In the genomic region with DNA sequence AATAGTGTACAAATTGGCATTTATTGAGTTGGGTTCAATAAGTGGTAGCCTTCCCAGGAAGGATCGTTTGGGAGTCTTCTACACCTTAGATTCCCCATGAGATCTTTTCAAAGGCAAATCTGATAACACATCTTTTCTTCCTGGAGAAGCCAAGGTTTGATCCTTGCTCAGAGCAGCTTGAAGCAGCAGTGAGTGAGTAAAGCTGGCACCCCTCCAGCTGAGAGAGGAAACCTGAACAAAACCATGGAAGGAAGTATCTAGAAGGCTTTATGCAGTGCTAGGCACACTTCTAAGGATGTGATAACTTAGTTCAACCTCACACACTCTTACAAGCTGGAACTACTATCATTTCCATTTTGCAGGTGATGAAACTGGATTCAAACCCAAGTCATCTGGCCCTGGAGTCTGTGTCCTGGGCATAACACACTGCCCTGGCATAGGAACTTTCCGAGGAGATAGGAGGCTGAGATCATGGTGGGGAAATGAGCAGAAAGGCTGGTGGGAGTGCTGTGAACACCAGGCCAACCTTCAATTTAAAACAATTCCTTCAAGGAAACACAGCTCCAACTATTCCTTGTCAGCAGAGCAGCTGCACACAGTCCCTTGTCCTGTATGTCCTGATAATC, we compare ENCODE assay signal across 10 cellular contexts.
DNase-seq lines count a peak whose midpoint lies in the region; ATAC-seq and TF ChIP-seq lines count a peak whose summit lies in the region.
"Had no signal": no experiment of that assay in that cellular context is flagged by ENCODE, and none has a peak within 500 bp of the region (broad histone marks: within the 10 kb centered on the region; RNA-seq: fewer than 3 reads in every experiment).

No MANE protein-coding gene starts in this region.

- peak overlapping the region; percentile 68 for H3K4me3 ChIP-seq in GM23338
- peak overlapping the region in 6 of 10 donors; percentile 57 to 65 (median 61) for H3K4me3 ChIP-seq in heart right ventricle
- H3K4me3 ChIP-seq in prostate gland: no peak overlapping the region

- WGBS in heart right ventricle, 2 donors: 8 to 16% methylated on average over 2 of the region's 2 CpGs
- 51% methylated on average over 2 of the region's 2 CpGs for WGBS in prostate gland

- peaks cover 77% of the 10 kb centered on the region for H3K27me3 ChIP-seq in GM23338 (ENCODE audit: insufficient read depth)
- H3K27me3 ChIP-seq in heart right ventricle: peaks cover 0 to 45% (median 0%) of the 10 kb centered on the region in 7 donors
- H3K27me3 ChIP-seq in prostate gland (replicated peaks; ENCODE audit: insufficient read depth): no peaks in the 10 kb centered on the region

- no peaks in the 10 kb centered on the region for H3K36me3 Mint-ChIP-seq in GM23338 (ENCODE audit: low read depth)
- H3K36me3 Mint-ChIP-seq in activated CD4-positive, alpha-beta memory T cell treated with anti-CD3 and anti-CD28 coated beads for 36 hours: no peaks in the 10 kb centered on the region

- peaks cover 7% of the 10 kb centered on the region for H3F3A ChIP-seq in GM23338 (replicated peaks; ENCODE audit: low read depth)

- H3K27ac ChIP-seq in GM23338 (ENCODE audit: low read depth): no peak overlapping the region
- peak overlapping the region; percentile 88 to 97 (median 94) for H3K27ac ChIP-seq in heart right ventricle
- H3K27ac ChIP-seq in prostate gland: peak overlapping the region in 1 of 2 donors; percentile 24

- H3K27ac Mint-ChIP-seq in GM23338: no peak overlapping the region
- peak overlapping the region; percentile 14 for H3K27ac Mint-ChIP-seq in activated CD4-positive, alpha-beta memory T cell treated with anti-CD3 and anti-CD28 coated beads for 36 hours
- H3K27ac Mint-ChIP-seq: dendritic cell treated with granulocyte-macrophage colony-stimulating factor and Interleukin-4, amounts not matched to agents 40 ng/mL and 50 ng/mL, for 4 days had no signal

- H3K4me1 ChIP-seq in GM23338 (ENCODE audit: insufficient read depth): peaks cover 22% of the 10 kb centered on the region
- H3K4me1 ChIP-seq in heart right ventricle: peaks cover 10 to 68% (median 48%) of the 10 kb centered on the region in 9 donors
- no peaks in the 10 kb centered on the region for H3K4me1 ChIP-seq in prostate gland (replicated peaks)

- peak overlapping the region; percentile 90; the same call in 1 of the 2 replicates for H3K4me2 ChIP-seq in GM23338

- H3K4me1 Mint-ChIP-seq in GM23338: peaks cover 36% of the 10 kb centered on the region
- peaks cover 25% of the 10 kb centered on the region for H3K4me1 Mint-ChIP-seq in activated CD4-positive, alpha-beta memory T cell treated with anti-CD3 and anti-CD28 coated beads for 36 hours (ENCODE audit: low read depth)

- TF ChIP-seq POLR2A in prostate gland (IDR thresholded peaks at IDR 0.05): no peak

- peaks cover 26% of the 10 kb centered on the region for H4K20me1 ChIP-seq in GM23338 (replicated peaks; ENCODE audit: insufficient read depth)

- H3K36me3 ChIP-seq in GM23338 (ENCODE audit: insufficient read depth) (no peaks in the 10 kb centered on the region), heart right ventricle (no peaks in the 10 kb centered on the region), prostate gland (no peaks in the 10 kb centered on the region)

- no peaks in the 10 kb centered on the region for H3K9me3 Mint-ChIP-seq in GM23338
- no peaks in the 10 kb centered on the region for H3K9me3 Mint-ChIP-seq in activated CD4-positive, alpha-beta memory T cell treated with anti-CD3 and anti-CD28 coated beads for 36 hours
- H3K9me3 Mint-ChIP-seq: dendritic cell treated with granulocyte-macrophage colony-stimulating factor and Interleukin-4, amounts not matched to agents 40 ng/mL and 50 ng/mL, for 4 days had no signal

- H3K9me3 ChIP-seq in heart right ventricle: no peaks in the 10 kb centered on the region
- no peaks in the 10 kb centered on the region for H3K9me3 ChIP-seq in prostate gland

- intact Hi-C loops in activated CD4-positive, alpha-beta memory T cell treated with anti-CD3 and anti-CD28 coated beads for 36 hours (cut with micrococcal nuclease): no loop called here
- intact Hi-C loops in heart right ventricle (cut with DNase I) (loop anchor here in 8 of 10 donors (2.0 to 10.0 kb wide), 11 partner anchors 69 to 352 kb away; partner anchors contain the start of gene GATA6 (in 2 of the 8)), prostate gland (cut with DNase I) (no loop called here)

- H3K9me2 ChIP-seq in GM23338 (ENCODE audit: insufficient read depth): no peaks in the 10 kb centered on the region

- TF ChIP-seq CTCF in GM23338 (conservative IDR thresholded peaks at IDR 0.05; ENCODE audit: low read depth in 2 of 2) (no peak), heart right ventricle (IDR thresholded peaks at IDR 0.05) (no peak), prostate gland (IDR thresholded peaks at IDR 0.05) (no peak)

- ATAC-seq in GM23338 (no peak), heart right ventricle (peak; percentile 18 to 75 (median 40)), GM18909 (IDR thresholded peaks at IDR 0.05; ENCODE audit: poor library complexity, unreplicated experiment) (no peak)

- CTCF ChIA-PET in activated CD4-positive, alpha-beta memory T cell treated with anti-CD3 and anti-CD28 coated beads for 36 hours (lab: Charles Lee): no interaction called here

- no peak overlapping the region for H2AFZ ChIP-seq in GM23338

- no peaks in the 10 kb centered on the region for H3K79me2 ChIP-seq in GM23338 (replicated peaks; ENCODE audit: insufficient read depth)

- H3K27me3 Mint-ChIP-seq in GM23338 (ENCODE audit: insufficient read depth, low read depth, poor library complexity): peaks cover 63% of the 10 kb centered on the region
- H3K27me3 Mint-ChIP-seq in activated CD4-positive, alpha-beta memory T cell treated with anti-CD3 and anti-CD28 coated beads for 36 hours: peaks cover 22% of the 10 kb centered on the region

- DNase-seq in GM23338 (ENCODE audit: low spot score) (no peak), heart right ventricle (peak in 1 of 2 donors; percentile 84), prostate gland (ENCODE audit: low spot score) (peak; percentile 28), amniotic stem cell (lab: John Stamatoyannopoulos, UW) (no peak), SK-N-DZ (ENCODE audit: low spot score) (no peak)
- peak; percentile 28 for DNase-seq in activated CD4-positive, alpha-beta memory T cell treated with anti-CD3 and anti-CD28 coated beads for 36 hours
- DNase-seq in stimulated activated CD4-positive, alpha-beta T cell treated with anti-CD3 and anti-CD28 coated beads, Interleukin-12 subunit alpha, Interleukin-12 subunit beta, amount 100 ng/mL, for 4 hours: no peak
- DNase-seq: NCI-H345 had no signal

- POLR2A ChIA-PET in activated CD4-positive, alpha-beta memory T cell treated with anti-CD3 and anti-CD28 coated beads for 36 hours (lab: Charles Lee): no interaction called here

- H3K4me3 Mint-ChIP-seq in GM23338: peak overlapping the region; percentile 59; the same call in 2 of the 3 replicates
- H3K4me3 Mint-ChIP-seq in activated CD4-positive, alpha-beta memory T cell treated with anti-CD3 and anti-CD28 coated beads for 36 hours: no peak overlapping the region
- H3K4me3 Mint-ChIP-seq: dendritic cell treated with granulocyte-macrophage colony-stimulating factor and Interleukin-4, amounts not matched to agents 40 ng/mL and 50 ng/mL, for 4 days had no signal

TF ChIP-seq in GM23338, 12 proteins besides CTCF, POLR2A, EP300 and RAD21 (continues in another document):
- TF ChIP-seq ZNF331 (CRISPR knock-in tag; IDR thresholded peaks at IDR 0.05; ENCODE audit: low read depth) (no peak), CREB1 (CRISPR knock-in tag; IDR thresholded peaks at IDR 0.05; ENCODE audit: low read depth) (no peak)

Comparison
In these comparisons a context has a peak if more than half of its experiments do, and no peak if none do; other contexts are left out.
1. ATAC-seq: peak in heart right ventricle (8 of 8); none in GM23338 (single experiment) and GM18909 (single experiment).
2. DNase-seq: peak in activated CD4-positive, alpha-beta memory T cell treated with anti-CD3 and anti-CD28 coated beads for 36 hours (single experiment) and prostate gland (single experiment); none in GM23338 (single experiment), stimulated activated CD4-positive, alpha-beta T cell treated with anti-CD3 and anti-CD28 coated beads, Interleukin-12 subunit alpha, Interleukin-12 subunit beta, amount 100 ng/mL, for 4 hours (single experiment), amniotic stem cell (single experiment) and SK-N-DZ (single experiment).
3. H3K4me3 ChIP-seq: peak in GM23338 (single experiment) and heart right ventricle (6 of 10); none in prostate gland (0 of 2).
4. intact Hi-C loops: an anchor here in heart right ventricle (2.0 to 10.0 kb wide); none called in activated CD4-positive, alpha-beta memory T cell treated with anti-CD3 and anti-CD28 coated beads for 36 hours and prostate gland.